In genomic region chr13:72126424-72126823, GRCh38 we compare ENCODE assay signal across 25 cellular contexts.
"Had no signal": no experiment of that assay in that cellular context is flagged by ENCODE, and none has a peak within 500 bp of the region (broad histone marks: within the 10 kb centered on the region; RNA-seq: fewer than 3 reads in every experiment).

No MANE protein-coding gene starts in this region.

- DNase-seq: activated CD4-positive, alpha-beta T cell treated with anti-CD3 and anti-CD28 coated beads for 4 hours; activated CD8-positive, alpha-beta memory T cell treated with anti-CD3 and anti-CD28 coated beads, Interleukin-2, amount 50 U/mL, for 48 hours; activated CD8-positive, alpha-beta T cell treated with anti-CD3 and anti-CD28 coated beads for 36 hours; activated T-cell treated with anti-CD3 and anti-CD28 coated beads, Interleukin-2, amount 50 U/mL, for 1 hour; aorta; IMR-90; KBM-7; MG63; MV-4-11; NCI-H1092 treated with DMSO at 0.1 percent for 48 hours; NCI-H1417 treated with DMSO at 0.1 percent for 48 hours; NCI-H1694; NCI-H2029; NCI-H2107; NCI-H2171 treated with DMSO at 0.1 percent for 48 hours; NCI-H226; NCI-H510A; NCI-H69; NK-92 treated with Interleukin-12 subunit alpha and Interleukin-12 subunit beta, amount 100 ng/mL, for 24 hours; SHP77; SW 1271 had no signal

- H3K36me3 ChIP-seq: MG63, SJSA1 had no signal

- ATAC-seq: activated CD4-positive, CD25-positive, alpha-beta regulatory T cell treated with anti-CD3 and anti-CD28 coated beads, Interleukin-2, amount 50 U/mL, for 24 hours; activated CD8-positive, alpha-beta T cell treated with anti-CD3 and anti-CD28 coated beads for 36 hours; SK-N-SH treated with all-trans-retinoic acid at 6 μM for 48 hours had no signal

- H3K4me3 ChIP-seq: MG63, SJSA1 had no signal

- FAIRE-seq: RCC 7860 had no signal

- H3K27me3 ChIP-seq: MG63, SJSA1 had no signal

- H3K4me1 ChIP-seq: SJSA1 had no signal

- H3K27ac ChIP-seq: SJSA1 had no signal

- H3K9me3 ChIP-seq: MG63, SJSA1 had no signal
